Comparison of ENCODE assay signal across 8 cellular contexts in genomic region chr17:79446347-79446746, GRCh38.
"Had no signal": no experiment of that assay in that cellular context is flagged by ENCODE, and none has a peak within 500 bp of the region (broad histone marks: within the 10 kb centered on the region; RNA-seq: fewer than 3 reads in every experiment).

No MANE protein-coding gene starts in this region.

- ATAC-seq: HCT116, K562 had no signal

- DNase-seq: GOT3, H7, HFFc6, IMR-90 had no signal

- H3K27ac ChIP-seq: GM23248 had no signal

- H3K4me3 ChIP-seq: GM23248, HAP-1, K562 had no signal

- H3K4me1 ChIP-seq: HAP-1 had no signal

- H3K9me3 ChIP-seq: HAP-1 had no signal

- H3K9ac ChIP-seq: GM23248 had no signal

- H2AFZ ChIP-seq: GM23248 had no signal

- H3K36me3 ChIP-seq: HAP-1 had no signal
